Comparison of ENCODE assay signal across 13 cellular contexts in genomic region chr5:171520300-171521170, GRCh38.
DNase-seq lines count a peak whose midpoint lies in the region; ATAC-seq and TF ChIP-seq lines count a peak whose summit lies in the region.
"Had no signal": no experiment of that assay in that cellular context is flagged by ENCODE, and none has a peak within 500 bp of the region (broad histone marks: within the 10 kb centered on the region; RNA-seq: fewer than 3 reads in every experiment).

No MANE protein-coding gene starts in this region.

- peak overlapping the region; percentile 86 for H3K14ac ChIP-seq in H9 (ENCODE audit: insufficient read depth, low read length)

- H2BK20ac ChIP-seq in H9 (ENCODE audit: low read depth, low read length, poor library complexity, severe bottlenecking): no peak overlapping the region

- H3K18ac ChIP-seq in H9 (ENCODE audit: insufficient read length, low read depth, low read length): peak overlapping the region; percentile 74

- H3K9me3 ChIP-seq in H9 (ENCODE audit: control insufficient read depth, low read depth, low read length): no peaks in the 10 kb centered on the region
- no peaks in the 10 kb centered on the region for H3K9me3 ChIP-seq in ascending aorta
- H3K9me3 ChIP-seq in skeletal muscle satellite cell (replicated peaks; ENCODE audit: low read length): no peaks in the 10 kb centered on the region
- no peaks in the 10 kb centered on the region for H3K9me3 ChIP-seq in naive thymus-derived CD4-positive, alpha-beta T cell (ENCODE audit: control insufficient read depth in 2 of 3, low read length in 3 of 3)

- no peaks in the 10 kb centered on the region for H3K79me2 ChIP-seq in H9 (ENCODE audit: insufficient read depth, low read length)

- H3K4ac ChIP-seq in H9 (ENCODE audit: low read depth, low read length): no peak overlapping the region

- no peak overlapping the region for H2BK15ac ChIP-seq in H9 (ENCODE audit: low read depth, low read length)

- H3K27ac ChIP-seq in H9 (ENCODE audit: insufficient read length, low read depth, low read length): no peak overlapping the region
- peak overlapping the region; percentile 57 to 67 for H3K27ac ChIP-seq in ascending aorta
- no peak overlapping the region for H3K27ac ChIP-seq in naive thymus-derived CD4-positive, alpha-beta T cell (ENCODE audit: low read depth, low read length)
- H3K27ac ChIP-seq: VCaP had no signal

- H3K4me1 ChIP-seq in H9 (ENCODE audit: insufficient read depth, low read length) (peaks cover 9% of the 10 kb centered on the region; the same call in 1 of the 2 replicates), ascending aorta (peaks cover 10 to 20% of the 10 kb centered on the region in 2 donors), skeletal muscle satellite cell (ENCODE audit: control insufficient read depth, insufficient read depth, low read length) (peaks cover 24% of the 10 kb centered on the region)
- no peaks in the 10 kb centered on the region for H3K4me1 ChIP-seq in naive thymus-derived CD4-positive, alpha-beta T cell (ENCODE audit: control insufficient read depth in 2 of 2, insufficient read depth in 2 of 2, low read length in 2 of 2)

- no peaks in the 10 kb centered on the region for H3K23me2 ChIP-seq in H9 (ENCODE audit: insufficient read length, low read depth, low read length, poor library complexity, severe bottlenecking)

- H3K9ac ChIP-seq in H9 (ENCODE audit: extremely low read depth, insufficient read length, low read length) (no peak overlapping the region), skeletal muscle satellite cell (ENCODE audit: low read depth, low read length) (peak overlapping the region; percentile 59)

- peak overlapping the region in 1 of 2 experiments; percentile 36; a peak in 2 of 5 replicates for H3K4me3 Mint-ChIP-seq in H9
- H3K4me3 Mint-ChIP-seq in activated CD4-positive, alpha-beta T cell treated with anti-CD3 and anti-CD28 coated beads, Interleukin-2, amount 10 ng/mL, durations not matched to agents 7 days and 5 days: no peak overlapping the region
- no peak overlapping the region for H3K4me3 Mint-ChIP-seq in naive thymus-derived CD4-positive, alpha-beta T cell
- H3K4me3 Mint-ChIP-seq: activated naive CD4-positive, alpha-beta T cell treated with anti-CD3 and anti-CD28 coated beads, Interleukin-2, amount 50 U/mL, for 24 hours had no signal

- no peak for TF ChIP-seq CTCF in H9 (conservative IDR thresholded peaks at IDR 0.05)
- TF ChIP-seq CTCF in ascending aorta (IDR thresholded peaks at IDR 0.05): no peak

- no peak overlapping the region for H4K8ac ChIP-seq in H9 (replicated peaks; ENCODE audit: insufficient read length, low read depth, low read length)

- DNase-seq in H9 (peak; percentile 90), ascending aorta (ENCODE audit: low spot score in 2 of 2) (no peak), left ventricle myocardium superior (peak; percentile 44), KG1 (lab: John Stamatoyannopoulos, UW) (no peak)
- DNase-seq in activated CD4-positive, alpha-beta T cell treated with anti-CD3 and anti-CD28 coated beads, Interleukin-2, amount 10 ng/mL, durations not matched to agents 7 days and 5 days: no peak
- DNase-seq in naive thymus-derived CD4-positive, alpha-beta T cell: no peak
- DNase-seq: GF-D8; NCI-H510A treated with DMSO at 0.1 percent for 48 hours; stimulated activated CD4-positive, alpha-beta T cell treated with anti-CD3 and anti-CD28 coated beads, Interleukin-15, amount 100 ng/mL, for 24 hours had no signal

- ATAC-seq in left ventricle myocardium superior (peak; percentile 72), GM18858 (IDR thresholded peaks at IDR 0.05; ENCODE audit: unreplicated experiment) (no peak)
- no peak for ATAC-seq in naive thymus-derived CD4-positive, alpha-beta T cell

- H3K27me3 Mint-ChIP-seq in H9 (ENCODE audit: low read depth): peaks cover 24% of the 10 kb centered on the region
- H3K27me3 Mint-ChIP-seq in activated CD4-positive, alpha-beta T cell treated with anti-CD3 and anti-CD28 coated beads, Interleukin-2, amount 10 ng/mL, durations not matched to agents 7 days and 5 days: no peaks in the 10 kb centered on the region
- peaks cover 0 to 16% (median 12%) of the 10 kb centered on the region in 5 donors for H3K27me3 Mint-ChIP-seq in naive thymus-derived CD4-positive, alpha-beta T cell

- H3K56ac ChIP-seq in H9 (ENCODE audit: insufficient read length, low read depth, low read length): no peak overlapping the region

- no peak overlapping the region for H2AFZ ChIP-seq in H9 (ENCODE audit: low read length)

- POLR2A ChIA-PET in activated CD4-positive, alpha-beta T cell treated with anti-CD3 and anti-CD28 coated beads, Interleukin-2, amount 10 ng/mL, durations not matched to agents 7 days and 5 days (lab: Charles Lee): no interaction called here
- POLR2A ChIA-PET in naive thymus-derived CD4-positive, alpha-beta T cell (lab: Charles Lee): no interaction called here

- no peak overlapping the region for H2BK120ac ChIP-seq in H9 (ENCODE audit: low read depth, low read length, poor library complexity, severe bottlenecking)

- peak overlapping the region in 2 of 3 experiments; percentile 70 to 88; a peak in 3 of 7 replicates for H3K27ac Mint-ChIP-seq in H9
- H3K27ac Mint-ChIP-seq in activated CD4-positive, alpha-beta T cell treated with anti-CD3 and anti-CD28 coated beads, Interleukin-2, amount 10 ng/mL, durations not matched to agents 7 days and 5 days: no peak overlapping the region
- H3K27ac Mint-ChIP-seq in naive thymus-derived CD4-positive, alpha-beta T cell: no peak overlapping the region
- H3K27ac Mint-ChIP-seq: activated naive CD4-positive, alpha-beta T cell treated with anti-CD3 and anti-CD28 coated beads, Interleukin-2, amount 50 U/mL, for 24 hours had no signal

- H3K4me3 ChIP-seq in ascending aorta (no peak overlapping the region), skeletal muscle satellite cell (ENCODE audit: low read length) (peak overlapping the region; percentile 47)
- H3K4me3 ChIP-seq in naive thymus-derived CD4-positive, alpha-beta T cell (ENCODE audit: low read length): no peak overlapping the region

- H4K91ac ChIP-seq in H9 (ENCODE audit: insufficient read length, low read depth, low read length): no peak overlapping the region

- H2AK5ac ChIP-seq in H9 (ENCODE audit: insufficient read length, low read length): no peak overlapping the region

- WGBS in H9 (ENCODE audit: extremely low coverage, insufficient read length, low lambda C conversion rate): no CpG with 5 or more reads among the region's 20 CpGs

- H3K4me1 Mint-ChIP-seq in H9: peaks cover 42 to 58% of the 10 kb centered on the region in 2 experiments
- H3K4me1 Mint-ChIP-seq in activated CD4-positive, alpha-beta T cell treated with anti-CD3 and anti-CD28 coated beads, Interleukin-2, amount 10 ng/mL, durations not matched to agents 7 days and 5 days: no peaks in the 10 kb centered on the region
- peaks cover 0 to 2% (median 0%) of the 10 kb centered on the region in 7 donors for H3K4me1 Mint-ChIP-seq in naive thymus-derived CD4-positive, alpha-beta T cell
- H3K4me1 Mint-ChIP-seq: activated naive CD4-positive, alpha-beta T cell treated with anti-CD3 and anti-CD28 coated beads, Interleukin-2, amount 50 U/mL, for 24 hours had no signal

- CTCF ChIA-PET in activated CD4-positive, alpha-beta T cell treated with anti-CD3 and anti-CD28 coated beads, Interleukin-2, amount 10 ng/mL, durations not matched to agents 7 days and 5 days (lab: Charles Lee): no interaction called here
- CTCF ChIA-PET in naive thymus-derived CD4-positive, alpha-beta T cell (lab: Charles Lee): no interaction called here

- no peak overlapping the region for H3K23ac ChIP-seq in H9 (ENCODE audit: insufficient read length, low read depth, low read length)

- no peak overlapping the region for H3T11ph ChIP-seq in H9 (ENCODE audit: low read length)

- no peaks in the 10 kb centered on the region for H3K27me3 ChIP-seq in H9 (ENCODE audit: insufficient read depth, low read length)
- H3K27me3 ChIP-seq in ascending aorta: no peaks in the 10 kb centered on the region
- H3K27me3 ChIP-seq in skeletal muscle satellite cell (ENCODE audit: control insufficient read depth, insufficient read depth, low read length): no peaks in the 10 kb centered on the region
- no peaks in the 10 kb centered on the region for H3K27me3 ChIP-seq in naive thymus-derived CD4-positive, alpha-beta T cell (ENCODE audit: control insufficient read depth in 2 of 2, insufficient read depth in 2 of 2, low read length in 2 of 2)

- H2BK12ac ChIP-seq in H9 (ENCODE audit: insufficient read length, low read depth, low read length): no peak overlapping the region

- no peaks in the 10 kb centered on the region for H3K79me1 ChIP-seq in H9 (ENCODE audit: insufficient read depth, low read depth, low read length, poor library complexity, severe bottlenecking)

- H3K9me3 Mint-ChIP-seq in H9: no peaks in the 10 kb centered on the region; a peak in 1 of 5 replicates
- no peaks in the 10 kb centered on the region for H3K9me3 Mint-ChIP-seq in activated CD4-positive, alpha-beta T cell treated with anti-CD3 and anti-CD28 coated beads, Interleukin-2, amount 10 ng/mL, durations not matched to agents 7 days and 5 days
- no peaks in the 10 kb centered on the region for H3K9me3 Mint-ChIP-seq in naive thymus-derived CD4-positive, alpha-beta T cell
- H3K9me3 Mint-ChIP-seq: activated naive CD4-positive, alpha-beta T cell treated with anti-CD3 and anti-CD28 coated beads, Interleukin-2, amount 50 U/mL, for 24 hours had no signal

- H4K20me1 ChIP-seq in H9 (ENCODE audit: control insufficient read depth, insufficient read depth, insufficient read length): peaks cover 2% of the 10 kb centered on the region

- intact Hi-C loops in ascending aorta (cut with DNase I): loop anchor here (1.0 to 10.0 kb wide), 6 partner anchors 24 to 484 kb away; partner anchors contain the start of gene FBXW11
- intact Hi-C loops in left ventricle myocardium superior (cut with micrococcal nuclease): no loop called here
- intact Hi-C loops in naive thymus-derived CD4-positive, alpha-beta T cell (cut with micrococcal nuclease): no loop called here

- no peaks in the 10 kb centered on the region for H3K36me3 ChIP-seq in ascending aorta
- H3K36me3 ChIP-seq in skeletal muscle satellite cell (ENCODE audit: insufficient read depth, low read length): no peaks in the 10 kb centered on the region
- H3K36me3 ChIP-seq in naive thymus-derived CD4-positive, alpha-beta T cell (ENCODE audit: control insufficient read depth in 2 of 3, insufficient read depth in 3 of 3, low read length in 3 of 3): no peaks in the 10 kb centered on the region

- H2BK5ac ChIP-seq in H9 (ENCODE audit: insufficient read length, low read length): no peak overlapping the region

- H4K5ac ChIP-seq in H9 (ENCODE audit: insufficient read length, low read depth, low read length): no peak overlapping the region

- H3K4me2 ChIP-seq in H9 (ENCODE audit: insufficient read depth, insufficient read length, low read length) (peak overlapping the region; percentile 16), skeletal muscle satellite cell (ENCODE audit: low read length) (peak overlapping the region; percentile 74)

- H3K36me3 Mint-ChIP-seq in H9 (ENCODE audit: insufficient read depth in 1 of 3, low read depth in 3 of 3): peaks cover 0 to 4% (median 0%) of the 10 kb centered on the region in 3 experiments; a peak in 2 of 7 replicates
- no peaks in the 10 kb centered on the region for H3K36me3 Mint-ChIP-seq in activated CD4-positive, alpha-beta T cell treated with anti-CD3 and anti-CD28 coated beads, Interleukin-2, amount 10 ng/mL, durations not matched to agents 7 days and 5 days (ENCODE audit: low read depth)
- H3K36me3 Mint-ChIP-seq in naive thymus-derived CD4-positive, alpha-beta T cell: no peaks in the 10 kb centered on the region
- H3K36me3 Mint-ChIP-seq: activated naive CD4-positive, alpha-beta T cell treated with anti-CD3 and anti-CD28 coated beads, Interleukin-2, amount 50 U/mL, for 24 hours had no signal

Comparison
In these comparisons a context has a peak if more than half of its experiments do, and no peak if none do; other contexts are left out.
1. DNase-seq: peak in H9 (single experiment) and left ventricle myocardium superior (single experiment); none in ascending aorta (0 of 2), activated CD4-positive, alpha-beta T cell treated with anti-CD3 and anti-CD28 coated beads, Interleukin-2, amount 10 ng/mL, durations not matched to agents 7 days and 5 days (single experiment), naive thymus-derived CD4-positive, alpha-beta T cell (0 of 9) and KG1 (single experiment).
2. H3K27ac ChIP-seq: peak in ascending aorta (2 of 2); none in H9 (single experiment) and naive thymus-derived CD4-positive, alpha-beta T cell (single experiment).
3. H3K27ac Mint-ChIP-seq: peak in H9 (2 of 3); none in activated CD4-positive, alpha-beta T cell treated with anti-CD3 and anti-CD28 coated beads, Interleukin-2, amount 10 ng/mL, durations not matched to agents 7 days and 5 days (single experiment) and naive thymus-derived CD4-positive, alpha-beta T cell (0 of 9).